ENCODE assay signal across 16 cellular contexts in genomic region chr2:233118601-233119000, GRCh38. TPM values are rescaled to one million over a fixed set of nuclear protein-coding genes. Genes with fewer than 3 reads are reported as not detected.
DNase-seq lines count a peak whose midpoint lies in the region; ATAC-seq, FAIRE-seq and TF ChIP-seq lines count a peak whose summit lies in the region.
"Had no signal": no experiment of that assay in that cellular context is flagged by ENCODE, and none has a peak within 500 bp of the region (broad histone marks: within the 10 kb centered on the region; RNA-seq: fewer than 3 reads in every experiment).

No MANE protein-coding gene starts in this region.

- no peak overlapping the region for H2BK5ac ChIP-seq in H1 (ENCODE audit: low read depth, low read length)

- no peak for TF ChIP-seq EP300 in H1 (IDR thresholded peaks at IDR 0.05; ENCODE audit: borderline replicate concordance in 1 of 2, low read depth in 2 of 2, low read length in 2 of 2)

- 88% methylated on average over 10 of the region's 10 CpGs; no CpG with 5 or more reads in 1 of the 2 experiments for WGBS in H1 (ENCODE audit: extremely low coverage in 1 of 2, insufficient coverage in 1 of 2, insufficient read length in 1 of 2, insufficient replicate concordance in 2 of 2, low coverage in 1 of 2, low lambda C conversion rate in 2 of 2, missing lambda C conversion rate in 1 of 2), 2 experiments
- WGBS in spleen, 5 donors = 85 to 95% (median 90%) methylated on average over 10 of the region's 10 CpGs

- no peak overlapping the region for H3K56ac ChIP-seq in H1 (replicated peaks; ENCODE audit: insufficient read length, low read depth, low read length)

- H3K27ac ChIP-seq in H1 (ENCODE audit: low read depth, low read length) (no peak overlapping the region), spleen (peak overlapping the region in 2 of 8 donors; percentile 46 to 53)
- H3K27ac ChIP-seq: adrenal gland, PC-9, SK-N-MC had no signal

- H3K27me3 ChIP-seq in H1 (replicated peaks in 1 of 4; ENCODE audit: control insufficient read depth in 3 of 4, extremely low read depth in 1 of 4, insufficient read depth in 3 of 4, low read length in 3 of 4) = no peaks in the 10 kb centered on the region
- H3K27me3 ChIP-seq in spleen (replicated peaks in 1 of 7) = no peaks in the 10 kb centered on the region
- H3K27me3 ChIP-seq: adrenal gland had no signal

- H3K23me2 ChIP-seq in H1 (ENCODE audit: low read depth, low read length) = no peaks in the 10 kb centered on the region

- H3K4ac ChIP-seq in H1 (replicated peaks; ENCODE audit: insufficient read length, low read depth, low read length) = no peak overlapping the region

- H2BK120ac ChIP-seq in H1 (replicated peaks; ENCODE audit: low read depth, low read length) = no peak overlapping the region

- peaks cover 0 to 11% (median 1%) of the 10 kb centered on the region in 4 experiments; a peak in 3 of 7 replicates for H3K4me1 ChIP-seq in H1 (replicated peaks in 1 of 4; ENCODE audit: control insufficient read depth in 3 of 4, insufficient read depth in 4 of 4, low read length in 3 of 4)
- H3K4me1 ChIP-seq in spleen = peaks cover 0 to 96% (median 54%) of the 10 kb centered on the region in 6 donors
- H3K4me1 ChIP-seq: adrenal gland had no signal

- no peak overlapping the region for H3K14ac ChIP-seq in H1 (ENCODE audit: insufficient read length)

- H3K23ac ChIP-seq in H1 (ENCODE audit: insufficient read length) = no peak overlapping the region

- H3K4me3 ChIP-seq in H1 (ENCODE audit: extremely low read depth in 1 of 4, insufficient read depth in 2 of 4, low read depth in 3 of 4, low read length in 4 of 4) (no peak overlapping the region), spleen (no peak overlapping the region)
- H3K4me3 ChIP-seq: adrenal gland, PC-9, SK-N-MC had no signal

- H2AK5ac ChIP-seq in H1 (ENCODE audit: low read depth, low read length) = no peak overlapping the region

- no peak overlapping the region for H2BK12ac ChIP-seq in H1 (ENCODE audit: low read depth, low read length)

- H3K9me3 ChIP-seq in H1 (ENCODE audit: insufficient read depth in 2 of 2, low read depth in 1 of 2, low read length in 1 of 2) (no peaks in the 10 kb centered on the region), spleen (peaks cover 0 to 3% (median 0%) of the 10 kb centered on the region in 8 donors)
- H3K9me3 ChIP-seq: adrenal gland had no signal

- H4K20me1 ChIP-seq in H1 (replicated peaks in 1 of 2; ENCODE audit: control insufficient read depth in 1 of 2, insufficient read depth in 2 of 2, low read length in 2 of 2) = no peaks in the 10 kb centered on the region

- no peak overlapping the region for H2BK15ac ChIP-seq in H1 (ENCODE audit: low read length)

- H3K36me3 ChIP-seq in H1 (ENCODE audit: control insufficient read depth in 2 of 4, insufficient read depth in 4 of 4, low read length in 3 of 4) (no peaks in the 10 kb centered on the region), spleen (peaks cover 0 to 91% (median 35%) of the 10 kb centered on the region in 6 donors)
- H3K36me3 ChIP-seq: adrenal gland had no signal

- H2AFZ ChIP-seq in H1 (ENCODE audit: low read length) = no peak overlapping the region
- H2AFZ ChIP-seq: PC-9 had no signal

- TF ChIP-seq POLR2A in H1 (IDR thresholded peaks at IDR 0.05; ENCODE audit: control extremely low read depth in 1 of 2, low read depth in 2 of 2, low read length in 2 of 2) (no peak), spleen (IDR thresholded peaks at IDR 0.05) (no peak)

- H4K5ac ChIP-seq in H1 (ENCODE audit: insufficient read length, low read depth, low read length) = no peak overlapping the region

- POLR2A ChIA-PET in H1 (lab: Charles Lee; ENCODE audit: partially characterized antibody) = no interaction called here

- TF ChIP-seq RAD21 in H1 (IDR thresholded peaks at IDR 0.05 in 1 of 2, conservative IDR thresholded peaks at IDR 0.05 in 1 of 2; ENCODE audit: low read depth in 2 of 2, low read length in 2 of 2) = no peak

- peak overlapping the region; percentile 19 for H4K91ac ChIP-seq in H1 (replicated peaks; ENCODE audit: insufficient read length, low read length)

- H3K79me2 ChIP-seq in H1 (ENCODE audit: control insufficient read depth in 1 of 2, insufficient read depth in 2 of 2, low read length in 2 of 2) = no peaks in the 10 kb centered on the region

- H4K8ac ChIP-seq in H1 (ENCODE audit: extremely low read depth, insufficient read depth, low read length) = no peak overlapping the region

- no peak overlapping the region for H3K18ac ChIP-seq in H1 (ENCODE audit: extremely low read depth, low read length)

- no peak overlapping the region for H3K4me2 ChIP-seq in H1 (ENCODE audit: insufficient read depth in 1 of 2, low read depth in 2 of 2, low read length in 2 of 2)

- no peak for TF ChIP-seq CTCF in H1 (IDR thresholded peaks at IDR 0.05; ENCODE audit: control extremely low read depth in 1 of 3, insufficient read depth in 1 of 3, low read depth in 1 of 3, low read length in 3 of 3)
- TF ChIP-seq CTCF in spleen (IDR thresholded peaks at IDR 0.05 in 8 of 11, conservative IDR thresholded peaks at IDR 0.05 in 3 of 11) = no peak

- CTCF ChIA-PET in H1 (lab: Charles Lee; ENCODE audit: partially characterized antibody) = interaction anchor here (1.3 to 1.4 kb wide), 2 partner anchors 11 to 18 kb away, joined by 4 to 5 read pairs; no protein-coding TSS in a partner anchor

- H3K9ac ChIP-seq in H1 (replicated peaks in 1 of 4; ENCODE audit: extremely low read depth in 1 of 4, low read depth in 3 of 4, low read length in 3 of 4) = no peak overlapping the region

- no peaks in the 10 kb centered on the region for H3K79me1 ChIP-seq in H1 (ENCODE audit: low read depth, low read length)

- no peak for FAIRE-seq in H1 (lab: Jason Lieb, UNC)

- intact Hi-C loops in spleen (cut with DNase I; ENCODE audit: low total_unique reads) = no loop called here

- H2BK20ac ChIP-seq in H1 (ENCODE audit: low read length) = 0 out of 2 replicates have a peak overlapping the region, but pooled peaks have one; percentile 98

- peak; percentile 53 for DNase-seq in activated effector memory CD4-positive, alpha-beta T cell treated with anti-CD3 and anti-CD28 coated beads, Interleukin-2, amount 50 U/mL, for 16 hours
- no peak for DNase-seq in activated effector memory CD4-positive, alpha-beta T cell treated with Interleukin-2 at 50 U/mL for 16 hours
- peak; percentile 7 for DNase-seq in NCI-H69 (lab: John Stamatoyannopoulos, UW)
- no peak for DNase-seq in H1 (ENCODE audit: low read depth in 1 of 2, low spot score in 2 of 2)
- DNase-seq in spleen = peak; percentile 47
- no peak for DNase-seq in NCI-H2196 (lab: John Stamatoyannopoulos, UW; ENCODE audit: unreplicated experiment)
- DNase-seq in NCI-H1417 treated with DMSO at 0.1 percent for 48 hours (lab: John Stamatoyannopoulos, UW) = no peak
- DNase-seq: adrenal gland; central memory CD4-positive, alpha-beta T cell; COR-L47; MV-4-11; NCI-H748 treated with DMSO at 0.1 percent for 48 hours; PC-9; stimulated activated CD4-positive, alpha-beta T cell treated with anti-CD3 and anti-CD28 coated beads, Interleukin-12 subunit alpha, Interleukin-12 subunit beta, amount 100 ng/mL, for 4 hours had no signal

- ATAC-seq in GM19395 (IDR thresholded peaks at IDR 0.05; ENCODE audit: unreplicated experiment) = no peak

TF ChIP-seq in H1, 55 proteins besides CTCF, POLR2A, EP300 and RAD21 (continues in another document):
- TF ChIP-seq GABPA (IDR thresholded peaks at IDR 0.05; ENCODE audit: borderline replicate concordance, insufficient read depth, low read length) = no peak
- no peak for TF ChIP-seq ASH2L (IDR thresholded peaks at IDR 0.05; ENCODE audit: low read length)
- TF ChIP-seq SAP30 (IDR thresholded peaks at IDR 0.05; ENCODE audit: insufficient read depth, insufficient replicate concordance, low read length) = no peak
- no peak for TF ChIP-seq RFX5 (IDR thresholded peaks at IDR 0.05; ENCODE audit: borderline replicate concordance, low read depth, low read length)
- no peak for TF ChIP-seq SP1 (IDR thresholded peaks at IDR 0.05; ENCODE audit: low read depth, low read length)
- no peak for TF ChIP-seq KDM1A (IDR thresholded peaks at IDR 0.05; ENCODE audit: borderline replicate concordance, low read length)
- no peak for TF ChIP-seq TEAD4 (IDR thresholded peaks at IDR 0.05; ENCODE audit: low read depth, low read length)
- no peak for TF ChIP-seq SIX5 (IDR thresholded peaks at IDR 0.05; ENCODE audit: low read depth, low read length)
- TF ChIP-seq E2F6 (IDR thresholded peaks at IDR 0.05) = no peak
- TF ChIP-seq BCL11A (IDR thresholded peaks at IDR 0.05; ENCODE audit: low read depth in 2 of 2, low read length in 2 of 2) = no peak
- TF ChIP-seq SRF (IDR thresholded peaks at IDR 0.05; ENCODE audit: low read depth, low read length) = no peak
- no peak for TF ChIP-seq CEBPB (IDR thresholded peaks at IDR 0.05; ENCODE audit: low read depth, low read length)
- TF ChIP-seq RXRA (IDR thresholded peaks at IDR 0.05; ENCODE audit: insufficient read depth, low read depth, low read length) = no peak
- no peak for TF ChIP-seq YY1 (IDR thresholded peaks at IDR 0.05; ENCODE audit: low read depth, low read length)
- no peak for TF ChIP-seq ATF3 (IDR thresholded peaks at IDR 0.05; ENCODE audit: insufficient read depth, low read depth, low read length)
- TF ChIP-seq TCF12 (IDR thresholded peaks at IDR 0.05; ENCODE audit: low read depth, low read length) = no peak
- TF ChIP-seq CBX8 (IDR thresholded peaks at IDR 0.05; ENCODE audit: borderline replicate concordance, low read depth, low read length) = no peak

RNA-seq across cellular contexts. Expression of gene INPP5D, which starts 58.5 kb away (rescaled TPM):
- 7.1 and 8.6 TPM in 2 replicates for total RNA-seq in H1 (2021; fragmentation: NEBNext Ultra II Directional; extraction: Animal tissue kit (Norgen Biotek cat#: 25700))
- polyA plus RNA-seq in H1 (2011; rRNA removed) = 4.5 and 6.0 TPM in 2 replicates
- 4.4 TPM for polyA plus RNA-seq in H1 (2011; cell fraction: cytosol; rRNA removed)
- 16.8 TPM for polyA plus RNA-seq in H1 (2011; cell fraction: nucleus; rRNA removed)
- polyA plus RNA-seq in H1 (2012, experiment 1 of 2) = 10.9 to 15.7 TPM (median 13.2 TPM) in 4 replicates
- polyA plus RNA-seq in H1 (2012, experiment 2 of 2) = 5.9 TPM
- 4.8 TPM for polyA plus RNA-seq in H1 (2013, experiment 1 of 2)
- polyA plus RNA-seq in H1 (2013, experiment 2 of 2) = 5.9 TPM
- polyA minus RNA-seq in H1 (2011; rRNA and poly(A)+ RNA removed) = 17.3 and 35.7 TPM in 2 replicates
- polyA minus RNA-seq in H1 (2011; cell fraction: cytosol; rRNA and poly(A)+ RNA removed) = 8.5 TPM
- polyA minus RNA-seq in H1 (2011; cell fraction: nucleus; rRNA and poly(A)+ RNA removed) = 17.7 TPM
- 100 to 1,000 TPM; 172 to 246 (median 186) TPM for total RNA-seq in spleen
- 10 to 100 TPM; 71.1 to 97.8 (median 97.4) TPM for polyA plus RNA-seq in spleen

Comparison
In these comparisons a context has a peak if more than half of its experiments do, and no peak if none do; other contexts are left out.
1. DNase-seq: peak in activated effector memory CD4-positive, alpha-beta T cell treated with anti-CD3 and anti-CD28 coated beads, Interleukin-2, amount 50 U/mL, for 16 hours (single experiment), NCI-H69 (single experiment) and spleen (single experiment); none in activated effector memory CD4-positive, alpha-beta T cell treated with Interleukin-2 at 50 U/mL for 16 hours (single experiment), H1 (0 of 2), NCI-H2196 (single experiment) and NCI-H1417 treated with DMSO at 0.1 percent for 48 hours (single experiment).
2. RNA of gene INPP5D, which starts 58.5 kb away (total RNA-seq): 172 to 246 TPM in spleen; 7.1 to 8.6 TPM in H1; every median in the first group is over 10 times any median in the second.